29 cellular contexts compared by ENCODE assay signal in genomic region chr14:28245216-28245615, GRCh38.
"Had no signal": no experiment of that assay in that cellular context is flagged by ENCODE, and none has a peak within 500 bp of the region (broad histone marks: within the 10 kb centered on the region; RNA-seq: fewer than 3 reads in every experiment).

No MANE protein-coding gene starts in this region.

- H3K4me3 ChIP-seq: colonic mucosa, coronary artery, dorsolateral prefrontal cortex, esophagus muscularis mucosa, esophagus squamous epithelium, gastrocnemius medialis, gastroesophageal sphincter, heart left ventricle, heart right ventricle had no signal

- DNase-seq: colonic mucosa; cortex of kidney; dermis blood vessel endothelial cell; dorsolateral prefrontal cortex; effector CD4-positive, alpha-beta T cell; effector CD8-positive, alpha-beta T cell; effector memory CD4-positive, alpha-beta T cell; effector memory CD8-positive, alpha-beta T cell; endodermal cell; erythroblast; esophagus squamous epithelium; foreskin fibroblast; foreskin keratinocyte; foreskin melanocyte; gastrocnemius medialis; glutamatergic neuron; head of caudate nucleus; heart left ventricle; heart right ventricle had no signal

- H3K27ac Mint-ChIP-seq: dendritic cell treated with granulocyte-macrophage colony-stimulating factor and Interleukin-4, amounts not matched to agents 40 ng/mL and 50 ng/mL, for 4 days; effector memory CD8-positive, alpha-beta T cell; endodermal cell had no signal

- H3K27ac ChIP-seq: colonic mucosa, coronary artery, epithelial cell of prostate, esophagus muscularis mucosa, esophagus squamous epithelium, foreskin keratinocyte, gastrocnemius medialis, gastroesophageal sphincter, heart left ventricle, heart right ventricle had no signal

- H3K27me3 ChIP-seq: colonic mucosa, dorsolateral prefrontal cortex, esophagus muscularis mucosa, esophagus squamous epithelium, foreskin keratinocyte, gastrocnemius medialis, gastroesophageal sphincter, heart left ventricle, heart right ventricle had no signal

- FAIRE-seq: colon, endometrium, endothelial cell of umbilical vein, frontal cortex had no signal

- H3K4me3 Mint-ChIP-seq: dendritic cell treated with granulocyte-macrophage colony-stimulating factor and Interleukin-4, amounts not matched to agents 40 ng/mL and 50 ng/mL, for 4 days; effector memory CD8-positive, alpha-beta T cell; endodermal cell had no signal

- H3K4me1 Mint-ChIP-seq: endodermal cell had no signal

- H3K36me3 ChIP-seq: colonic mucosa, esophagus muscularis mucosa, esophagus squamous epithelium, gastrocnemius medialis, gastroesophageal sphincter, heart left ventricle, heart right ventricle had no signal

- H3K27me3 Mint-ChIP-seq: dendritic cell treated with granulocyte-macrophage colony-stimulating factor and Interleukin-4, amounts not matched to agents 40 ng/mL and 50 ng/mL, for 4 days; effector memory CD8-positive, alpha-beta T cell had no signal

- H3K4me1 ChIP-seq: colonic mucosa, esophagus muscularis mucosa, esophagus squamous epithelium, foreskin keratinocyte, gastrocnemius medialis, gastroesophageal sphincter, heart left ventricle, heart right ventricle had no signal

- H3K9me3 ChIP-seq: colonic mucosa, esophagus squamous epithelium, gastrocnemius medialis, gastroesophageal sphincter had no signal

- ATAC-seq: effector memory CD8-positive, alpha-beta T cell; esophagus mucosa; foreskin keratinocyte; gastrocnemius medialis; gastroesophageal sphincter; heart left ventricle; heart right ventricle had no signal
